ENCODE assay signal across 15 cellular contexts in the genomic region with DNA sequence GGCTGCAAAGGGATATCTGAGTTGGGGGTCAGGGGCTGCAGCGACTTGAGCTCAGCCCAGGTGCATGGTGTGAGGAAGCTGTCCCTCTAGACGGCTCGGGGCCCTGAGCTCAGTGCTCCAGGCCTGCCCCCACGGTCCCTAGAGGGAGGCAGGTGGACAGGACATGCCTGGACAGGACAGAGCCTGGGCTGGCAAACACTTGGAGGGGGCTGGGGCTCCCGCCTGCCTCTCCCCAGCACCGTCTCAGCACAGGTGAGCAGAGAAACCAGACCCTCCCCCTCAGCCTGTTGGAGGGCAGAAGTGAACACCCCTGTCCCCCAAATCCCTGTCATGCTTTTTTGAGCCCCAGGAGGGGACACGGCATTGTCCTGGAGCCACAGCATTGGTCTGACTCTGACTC.
"Had no signal": no experiment of that assay in that cellular context is flagged by ENCODE, and none has a peak within 500 bp of the region (broad histone marks: within the 10 kb centered on the region; RNA-seq: fewer than 3 reads in every experiment).

No MANE protein-coding gene starts in this region.

- H3K9me3 ChIP-seq: heart left ventricle, lower lobe of right lung, pancreas, stomach, testis, upper lobe of right lung had no signal

- H3K27ac Mint-ChIP-seq: activated CD4-positive, alpha-beta T cell treated with anti-CD3 and anti-CD28 coated beads, Interleukin-2, amount 10 ng/mL, durations not matched to agents 7 days and 5 days; activated T-helper 2 cell treated with anti-CD3 and anti-CD28 coated beads, Interferon-gamma antibody, Interleukin-2, Interleukin-4, amounts not matched to agents 10 μg/mL and 5 μg/mL and 100 μg/mL, durations not matched to agents 14 hours and 24 hours and 36 hours; endodermal cell; T-helper 2 cell treated with Interferon-gamma antibody and Interleukin-4, amounts not matched to agents 5 μg/mL and 100 μg/mL, for 36 hours had no signal

- DNase-seq: activated CD4-positive, alpha-beta T cell treated with anti-CD3 and anti-CD28 coated beads, Interleukin-2, amount 10 ng/mL, durations not matched to agents 7 days and 5 days; activated naive CD4-positive, alpha-beta T cell treated with anti-CD3 and anti-CD28 coated beads, Interleukin-2, amount 50 U/mL, for 16 hours; endodermal cell; heart left ventricle; left cardiac atrium; lower lobe of right lung; stimulated activated CD4-positive, alpha-beta T cell treated with anti-CD3 and anti-CD28 coated beads, Interleukin-12 subunit alpha, Interleukin-12 subunit beta, amount 100 ng/mL, for 4 hours; stimulated activated CD4-positive, alpha-beta T cell treated with anti-CD3 and anti-CD28 coated beads, Interleukin-2, amount 100 ng/mL, for 24 hours; stomach; testis; upper lobe of right lung had no signal

- H3K9me3 Mint-ChIP-seq: activated CD4-positive, alpha-beta T cell treated with anti-CD3 and anti-CD28 coated beads, Interleukin-2, amount 10 ng/mL, durations not matched to agents 7 days and 5 days; activated T-helper 2 cell treated with anti-CD3 and anti-CD28 coated beads, Interferon-gamma antibody, Interleukin-2, Interleukin-4, amounts not matched to agents 10 μg/mL and 5 μg/mL and 100 μg/mL, durations not matched to agents 14 hours and 24 hours and 36 hours; endodermal cell; neural crest cell; T-helper 2 cell treated with Interferon-gamma antibody and Interleukin-4, amounts not matched to agents 5 μg/mL and 100 μg/mL, for 36 hours had no signal

- H3K4me3 Mint-ChIP-seq: activated CD4-positive, alpha-beta T cell treated with anti-CD3 and anti-CD28 coated beads, Interleukin-2, amount 10 ng/mL, durations not matched to agents 7 days and 5 days; endodermal cell; neural crest cell; T-helper 2 cell treated with Interferon-gamma antibody and Interleukin-4, amounts not matched to agents 5 μg/mL and 100 μg/mL, for 36 hours had no signal

- H3K36me3 ChIP-seq: heart left ventricle, lower lobe of right lung, pancreas, stomach, upper lobe of right lung had no signal

- H3K27me3 ChIP-seq: heart left ventricle, pancreas, stomach, testis, upper lobe of right lung had no signal

- H3K4me3 ChIP-seq: heart left ventricle, lower lobe of right lung, pancreas, stomach, testis, upper lobe of right lung had no signal

- H3K27ac ChIP-seq: heart left ventricle, lower lobe of right lung, pancreas, stomach, testis, upper lobe of right lung had no signal
